Comparison of ENCODE assay signal across 18 cellular contexts in the genomic region with DNA sequence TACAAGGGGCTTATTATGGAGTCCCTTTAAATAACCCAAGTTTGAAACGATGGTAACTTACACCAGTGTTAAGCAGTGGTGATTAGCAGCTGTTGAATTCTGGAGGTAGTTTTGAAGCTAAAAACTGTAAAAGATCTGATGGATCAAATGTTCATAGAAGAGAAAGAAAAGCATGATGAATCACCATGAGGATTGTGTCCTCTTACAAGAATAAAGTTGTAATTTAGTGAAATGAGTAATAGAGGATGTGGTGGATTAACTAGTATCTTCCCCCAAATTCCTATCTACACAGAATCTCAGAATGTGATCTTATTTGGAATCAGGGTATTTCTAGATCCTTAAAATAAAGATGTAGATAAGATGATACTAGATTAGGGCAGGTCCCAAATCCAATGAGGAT.
"Had no signal": no experiment of that assay in that cellular context is flagged by ENCODE, and none has a peak within 500 bp of the region (broad histone marks: within the 10 kb centered on the region; RNA-seq: fewer than 3 reads in every experiment).

No MANE protein-coding gene starts in this region.

- H3K27ac ChIP-seq: body of pancreas, colonic mucosa, neutrophil had no signal

- DNase-seq: activated CD4-positive, alpha-beta memory T cell treated with anti-CD3 and anti-CD28 coated beads, Interleukin-2, amount 10 ng/mL, durations not matched to agents 7 days and 5 days; activated CD4-positive, alpha-beta T cell treated with anti-CD3 and anti-CD28 coated beads for 4 hours; activated effector memory CD4-positive, alpha-beta T cell treated with anti-CD3 and anti-CD28 coated beads, Interleukin-2, amount 50 U/mL, for 16 hours; activated T-cell treated with anti-CD3 and anti-CD28 coated beads, Interleukin-2, amount 50 U/mL, for 4 hours; amniotic stem cell; body of pancreas; central memory CD4-positive, alpha-beta T cell; colonic mucosa; foreskin melanocyte; kidney glomerular epithelial cell; mesenchymal stem cell; natural killer cell; right cardiac atrium; stimulated activated CD4-positive, alpha-beta T cell treated with anti-CD3 and anti-CD28 coated beads, Interleukin-1b, Interleukin-23, amount 100 ng/mL, for 48 hours had no signal

- H3K36me3 Mint-ChIP-seq: activated naive CD4-positive, alpha-beta T cell treated with anti-CD3 and anti-CD28 coated beads, Interleukin-2, amount 50 U/mL, for 72 hours; natural killer cell; WTC11 had no signal

- H3K4me3 ChIP-seq: body of pancreas, colonic mucosa had no signal

- H3K27me3 Mint-ChIP-seq: activated CD4-positive, alpha-beta memory T cell treated with anti-CD3 and anti-CD28 coated beads, Interleukin-2, amount 10 ng/mL, durations not matched to agents 7 days and 5 days had no signal

- H3K27me3 ChIP-seq: body of pancreas, colonic mucosa, neutrophil had no signal

- H3K27ac Mint-ChIP-seq: activated CD4-positive, alpha-beta memory T cell treated with anti-CD3 and anti-CD28 coated beads, Interleukin-2, amount 10 ng/mL, durations not matched to agents 7 days and 5 days; activated naive CD4-positive, alpha-beta T cell treated with anti-CD3 and anti-CD28 coated beads, Interleukin-2, amount 50 U/mL, for 72 hours; natural killer cell had no signal

- H3K36me3 ChIP-seq: colonic mucosa, neutrophil had no signal

- H3K9me3 Mint-ChIP-seq: activated CD4-positive, alpha-beta memory T cell treated with anti-CD3 and anti-CD28 coated beads, Interleukin-2, amount 10 ng/mL, durations not matched to agents 7 days and 5 days; activated T-cell treated with anti-CD3 and anti-CD28 coated beads, Interleukin-2, amount 50 U/mL, for 4 hours; WTC11 had no signal

- H3K4me1 Mint-ChIP-seq: activated CD4-positive, alpha-beta memory T cell treated with anti-CD3 and anti-CD28 coated beads, Interleukin-2, amount 10 ng/mL, durations not matched to agents 7 days and 5 days; natural killer cell had no signal

- H3K9me3 ChIP-seq: body of pancreas, colonic mucosa, neutrophil had no signal

- H3K4me3 Mint-ChIP-seq: activated CD4-positive, alpha-beta memory T cell treated with anti-CD3 and anti-CD28 coated beads, Interleukin-2, amount 10 ng/mL, durations not matched to agents 7 days and 5 days; activated T-cell treated with anti-CD3 and anti-CD28 coated beads, Interleukin-2, amount 50 U/mL, for 4 hours; natural killer cell; WTC11 had no signal

- H3K4me1 ChIP-seq: body of pancreas, colonic mucosa had no signal

- ATAC-seq: activated T-cell treated with anti-CD3 and anti-CD28 coated beads, Interleukin-2, amount 50 U/mL, for 4 hours; body of pancreas; esophagus mucosa; natural killer cell; right cardiac atrium; WTC11 had no signal
